In the genomic region with DNA sequence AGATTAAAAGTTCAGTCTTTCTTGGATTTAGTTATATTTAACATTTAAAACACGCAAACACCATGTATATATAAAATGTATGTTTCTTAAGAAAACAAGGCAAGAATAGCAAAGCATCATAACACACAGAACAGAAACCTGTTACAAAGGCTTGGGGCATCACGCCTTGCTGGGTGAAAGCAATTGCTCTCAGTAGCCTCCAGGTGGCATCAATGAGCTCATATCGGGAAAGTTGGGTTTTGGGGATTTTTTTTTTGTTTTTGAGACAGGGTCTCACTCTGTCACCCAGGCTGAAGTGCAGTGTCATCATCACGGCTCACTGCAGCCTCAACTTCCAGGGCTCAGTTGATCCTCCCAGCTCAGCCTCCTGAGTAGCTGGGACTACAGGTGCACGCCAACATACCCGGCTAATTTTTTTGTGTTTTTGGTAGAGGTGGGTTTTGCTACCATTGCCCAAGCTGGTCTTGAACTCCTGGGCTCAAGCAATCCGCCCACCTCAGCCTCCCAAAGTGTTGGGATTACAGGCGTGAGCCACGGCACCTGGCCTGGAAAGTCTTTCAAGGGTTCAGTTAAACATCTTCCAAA, we compare ENCODE assay signal across 10 cellular contexts. TPM values are rescaled to one million over a fixed set of nuclear protein-coding genes. Genes with fewer than 3 reads are reported as not detected.
DNase-seq lines count a peak whose midpoint lies in the region; ATAC-seq and TF ChIP-seq lines count a peak whose summit lies in the region.
"Had no signal": no experiment of that assay in that cellular context is flagged by ENCODE, and none has a peak within 500 bp of the region (broad histone marks: within the 10 kb centered on the region; RNA-seq: fewer than 3 reads in every experiment).

No MANE protein-coding gene starts in this region.

- H3K27ac Mint-ChIP-seq in activated CD4-positive, alpha-beta T cell treated with anti-CD3 and anti-CD28 coated beads, Interleukin-2, amount 10 ng/mL, durations not matched to agents 24 days and 14 days = no peak overlapping the region
- H3K27ac Mint-ChIP-seq: dendritic cell treated with granulocyte-macrophage colony-stimulating factor and Interleukin-4, amounts not matched to agents 40 ng/mL and 50 ng/mL, for 4 days; stimulated activated naive CD8-positive, alpha-beta T cell treated with anti-CD3 and anti-CD28 coated beads, Interleukin-15, Interleukin-2, amounts not matched to agents 100 ng/mL and 50 ng/mL, for 24 hours had no signal

- ATAC-seq in foreskin keratinocyte = no peak
- no peak for ATAC-seq in GM21576 (IDR thresholded peaks at IDR 0.05; ENCODE audit: unreplicated experiment)

- DNase-seq in activated naive CD4-positive, alpha-beta T cell treated with Interleukin-2 at 50 U/mL for 16 hours = peak; percentile 30
- no peak for DNase-seq in activated naive CD4-positive, alpha-beta T cell (lab: John Stamatoyannopoulos, UW)
- DNase-seq in MV-4-11 (lab: John Stamatoyannopoulos, UW) (peak; percentile 22), foreskin keratinocyte (no peak), renal cortical epithelial cell (ENCODE audit: low read depth) (peak; percentile 9), cortex of kidney (lab: John Stamatoyannopoulos, UW) (no peak)
- peak; percentile 81 for DNase-seq in activated CD4-positive, alpha-beta T cell treated with anti-CD3 and anti-CD28 coated beads, Interleukin-2, amount 10 ng/mL, durations not matched to agents 24 days and 14 days

- peak; percentile 67 for TF ChIP-seq CTCF in foreskin keratinocyte (conservative IDR thresholded peaks at IDR 0.05)

- H3K4me1 Mint-ChIP-seq in activated CD4-positive, alpha-beta T cell treated with anti-CD3 and anti-CD28 coated beads, Interleukin-2, amount 10 ng/mL, durations not matched to agents 24 days and 14 days = peaks cover 9% of the 10 kb centered on the region

- no peak overlapping the region for H3K27ac ChIP-seq in foreskin keratinocyte

- no peaks in the 10 kb centered on the region for H3K27me3 Mint-ChIP-seq in activated CD4-positive, alpha-beta T cell treated with anti-CD3 and anti-CD28 coated beads, Interleukin-2, amount 10 ng/mL, durations not matched to agents 24 days and 14 days
- H3K27me3 Mint-ChIP-seq: stimulated activated naive CD8-positive, alpha-beta T cell treated with anti-CD3 and anti-CD28 coated beads, Interleukin-15, Interleukin-2, amounts not matched to agents 100 ng/mL and 50 ng/mL, for 24 hours had no signal

- no peak overlapping the region for H3K4me3 Mint-ChIP-seq in activated CD4-positive, alpha-beta T cell treated with anti-CD3 and anti-CD28 coated beads, Interleukin-2, amount 10 ng/mL, durations not matched to agents 24 days and 14 days
- H3K4me3 Mint-ChIP-seq: dendritic cell treated with granulocyte-macrophage colony-stimulating factor and Interleukin-4, amounts not matched to agents 40 ng/mL and 50 ng/mL, for 4 days; stimulated activated naive CD8-positive, alpha-beta T cell treated with anti-CD3 and anti-CD28 coated beads, Interleukin-15, Interleukin-2, amounts not matched to agents 100 ng/mL and 50 ng/mL, for 24 hours had no signal

- H3K27me3 ChIP-seq in foreskin keratinocyte = no peaks in the 10 kb centered on the region

- no peaks in the 10 kb centered on the region for H3K4me1 ChIP-seq in foreskin keratinocyte

- H3K36me3 Mint-ChIP-seq in activated CD4-positive, alpha-beta T cell treated with anti-CD3 and anti-CD28 coated beads, Interleukin-2, amount 10 ng/mL, durations not matched to agents 24 days and 14 days (ENCODE audit: low read depth) = peaks cover 40% of the 10 kb centered on the region

- no peaks in the 10 kb centered on the region for H3K9me3 Mint-ChIP-seq in activated CD4-positive, alpha-beta T cell treated with anti-CD3 and anti-CD28 coated beads, Interleukin-2, amount 10 ng/mL, durations not matched to agents 24 days and 14 days
- H3K9me3 Mint-ChIP-seq: dendritic cell treated with granulocyte-macrophage colony-stimulating factor and Interleukin-4, amounts not matched to agents 40 ng/mL and 50 ng/mL, for 4 days; stimulated activated naive CD8-positive, alpha-beta T cell treated with anti-CD3 and anti-CD28 coated beads, Interleukin-15, Interleukin-2, amounts not matched to agents 100 ng/mL and 50 ng/mL, for 24 hours had no signal

- intact Hi-C loops in activated CD4-positive, alpha-beta T cell treated with anti-CD3 and anti-CD28 coated beads, Interleukin-2, amount 10 ng/mL, durations not matched to agents 24 days and 14 days (cut with micrococcal nuclease) = loop anchor here (1.0 kb wide), 1 partner anchor 213 kb away; no protein-coding TSS in a partner anchor

RNA-seq across cellular contexts. Expression of a gene that starts 56.9 kb away (rescaled TPM):
- total RNA-seq in activated CD4-positive, alpha-beta T cell treated with anti-CD3 and anti-CD28 coated beads, Interleukin-2, amount 10 ng/mL, durations not matched to agents 24 days and 14 days = 7.1 and 7.7 TPM in 2 replicates
- total RNA-seq in foreskin keratinocyte = 5.1 and 6.5 TPM in 2 replicates
- polyA plus RNA-seq in foreskin keratinocyte = 5.6 and 7.5 TPM in 2 replicates
- total RNA-seq in renal cortical epithelial cell = 22.6 and 45.9 TPM in 2 replicates

RNA-seq across cellular contexts. Expression of a gene that starts 57.1 kb away (rescaled TPM):
- 40.8 and 42.8 TPM in 2 replicates for total RNA-seq in activated CD4-positive, alpha-beta T cell treated with anti-CD3 and anti-CD28 coated beads, Interleukin-2, amount 10 ng/mL, durations not matched to agents 24 days and 14 days
- 19.6 and 20.7 TPM in 2 replicates for total RNA-seq in foreskin keratinocyte
- 2.8 and 3.2 TPM in 2 replicates for polyA plus RNA-seq in foreskin keratinocyte
- total RNA-seq in renal cortical epithelial cell = 12.9 and 43.6 TPM in 2 replicates

Comparison
In these comparisons a context has a peak if more than half of its experiments do, and no peak if none do; other contexts are left out.
1. DNase-seq: peak in activated naive CD4-positive, alpha-beta T cell treated with Interleukin-2 at 50 U/mL for 16 hours (single experiment), MV-4-11 (single experiment), activated CD4-positive, alpha-beta T cell treated with anti-CD3 and anti-CD28 coated beads, Interleukin-2, amount 10 ng/mL, durations not matched to agents 24 days and 14 days (single experiment) and renal cortical epithelial cell (single experiment); none in activated naive CD4-positive, alpha-beta T cell (0 of 4), foreskin keratinocyte (0 of 2) and cortex of kidney (single experiment).